In the genomic region with DNA sequence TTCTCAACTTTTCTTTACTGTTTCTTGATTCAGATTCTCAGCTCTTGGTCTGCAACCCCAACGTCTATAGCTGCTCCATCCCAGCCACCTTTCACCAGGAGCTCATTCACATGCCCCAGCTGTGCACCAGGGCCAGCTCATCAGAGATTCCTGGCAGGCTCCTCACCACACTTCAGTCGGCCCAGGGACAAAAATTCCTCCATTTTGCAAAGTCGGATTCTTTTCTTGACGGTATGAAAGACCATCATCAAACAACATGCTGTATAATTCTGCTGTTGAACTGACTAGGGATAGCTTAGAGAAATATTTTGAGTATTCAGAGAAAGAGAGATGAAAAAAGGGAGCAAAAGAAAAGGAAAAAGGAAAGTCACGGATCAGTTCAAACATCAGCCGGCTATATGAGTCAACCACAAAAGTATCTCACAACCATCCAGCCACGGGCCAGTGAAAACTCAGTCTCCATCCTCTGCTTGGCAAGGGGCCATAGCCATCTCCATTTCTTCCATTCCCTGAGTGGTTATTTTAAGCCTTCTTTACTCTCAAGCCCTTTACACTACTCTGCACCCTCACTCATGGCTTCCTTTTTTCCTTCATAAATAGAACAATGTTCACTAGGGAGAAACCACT, we compare ENCODE assay signal across 20 cellular contexts. TPM values are rescaled to one million over a fixed set of nuclear protein-coding genes. Genes with fewer than 3 reads are reported as not detected.
DNase-seq lines count a peak whose midpoint lies in the region; ATAC-seq and TF ChIP-seq lines count a peak whose summit lies in the region.
"Had no signal": no experiment of that assay in that cellular context is flagged by ENCODE, and none has a peak within 500 bp of the region (broad histone marks: within the 10 kb centered on the region; RNA-seq: fewer than 3 reads in every experiment).

No MANE protein-coding gene starts in this region.

- 78% methylated on average over 7 of the region's 7 CpGs for WGBS in esophagus muscularis mucosa

- H3K36me3 Mint-ChIP-seq in MCF 10A (ENCODE audit: insufficient read depth, unreplicated experiment): no peaks in the 10 kb centered on the region
- H3K36me3 Mint-ChIP-seq: CD4-positive, alpha-beta memory T cell; stimulated activated naive B cell treated with anti-CD40 and anti-IgM and Interleukin-4, amounts not matched to agents 10 μg/mL and 1 μg/mL and 100 μg/mL, for 72 hours; type B pancreatic cell had no signal

- no TSS peak for BruUV-seq in MCF 10A (replicated peaks; lab: Mats Ljungman, UMichigan)

- H3K27ac Mint-ChIP-seq in MCF 10A (ENCODE audit: low read depth, unreplicated experiment): no peak overlapping the region
- H3K27ac Mint-ChIP-seq: activated CD4-positive, alpha-beta T cell treated with anti-CD3 and anti-CD28 coated beads for 36 hours; CD4-positive, alpha-beta memory T cell; stimulated activated naive B cell treated with anti-CD40 and anti-IgM and Interleukin-4, amounts not matched to agents 10 μg/mL and 1 μg/mL and 100 μg/mL, for 72 hours; type B pancreatic cell had no signal

- intact Hi-C loops in MCF 10A (cut with micrococcal nuclease): no loop called here
- intact Hi-C loops in breast epithelium (cut with DNase I; ENCODE audit: low total_unique reads): no loop called here
- intact Hi-C loops in sciatic nerve (cut with DNase I): no loop called here
- intact Hi-C loops in esophagus muscularis mucosa (cut with DNase I): no loop called here

- TF ChIP-seq EP300 in esophagus muscularis mucosa (IDR thresholded peaks at IDR 0.05): no peak

- CTCF ChIA-PET in MCF 10A (lab: Yijun Ruan, JAX): interaction anchor here (0.7 kb wide), 1 partner anchor 449 kb away, joined by 3 read pairs; no protein-coding TSS in a partner anchor

- TF ChIP-seq CTCF in MCF 10A (IDR thresholded peaks at IDR 0.05; ENCODE audit: unreplicated experiment) (no peak), breast epithelium (IDR thresholded peaks at IDR 0.05) (no peak), WI38 (IDR thresholded peaks at IDR 0.05; ENCODE audit: low read depth, low read length) (no peak), foreskin keratinocyte (conservative IDR thresholded peaks at IDR 0.05) (no peak), esophagus muscularis mucosa (IDR thresholded peaks at IDR 0.05) (no peak)

- POLR2A ChIA-PET in MCF 10A (lab: Yijun Ruan, JAX): no interaction called here

- no peak overlapping the region for H3K27ac ChIP-seq in breast epithelium
- H3K27ac ChIP-seq in foreskin keratinocyte: no peak overlapping the region
- no peak overlapping the region for H3K27ac ChIP-seq in esophagus muscularis mucosa (replicated peaks in 1 of 4)
- H3K27ac ChIP-seq: 22Rv1, KMS-11, parathyroid adenoma had no signal

- peak; percentile 35 for ATAC-seq in foreskin keratinocyte
- no peak for ATAC-seq in sciatic nerve
- ATAC-seq: activated CD4-positive, alpha-beta T cell treated with anti-CD3 and anti-CD28 coated beads for 36 hours; left lobe of liver; stimulated activated naive B cell treated with anti-CD40 and anti-IgM and Interleukin-4, amounts not matched to agents 10 μg/mL and 1 μg/mL and 100 μg/mL, for 72 hours had no signal

- H3K4me1 Mint-ChIP-seq in MCF 10A (ENCODE audit: insufficient read depth, unreplicated experiment): no peaks in the 10 kb centered on the region
- H3K4me1 Mint-ChIP-seq: activated CD4-positive, alpha-beta T cell treated with anti-CD3 and anti-CD28 coated beads for 36 hours; CD4-positive, alpha-beta memory T cell; stimulated activated naive B cell treated with anti-CD40 and anti-IgM and Interleukin-4, amounts not matched to agents 10 μg/mL and 1 μg/mL and 100 μg/mL, for 72 hours had no signal

- peaks cover 0 to 1% of the 10 kb centered on the region in 2 donors for H3K4me1 ChIP-seq in breast epithelium
- H3K4me1 ChIP-seq in foreskin keratinocyte: no peaks in the 10 kb centered on the region
- no peaks in the 10 kb centered on the region for H3K4me1 ChIP-seq in esophagus muscularis mucosa
- H3K4me1 ChIP-seq: parathyroid adenoma had no signal

- H3K27me3 ChIP-seq in breast epithelium: no peaks in the 10 kb centered on the region
- no peaks in the 10 kb centered on the region for H3K27me3 ChIP-seq in foreskin keratinocyte
- H3K27me3 ChIP-seq in esophagus muscularis mucosa: no peaks in the 10 kb centered on the region

- no peaks in the 10 kb centered on the region for H3K27me3 Mint-ChIP-seq in MCF 10A (ENCODE audit: insufficient read depth, unreplicated experiment)
- H3K27me3 Mint-ChIP-seq: activated CD4-positive, alpha-beta T cell treated with anti-CD3 and anti-CD28 coated beads for 36 hours; CD4-positive, alpha-beta memory T cell; stimulated activated naive B cell treated with anti-CD40 and anti-IgM and Interleukin-4, amounts not matched to agents 10 μg/mL and 1 μg/mL and 100 μg/mL, for 72 hours; type B pancreatic cell had no signal

- DNase-seq in MCF 10A (ENCODE audit: unreplicated experiment) (peak; percentile 73), breast epithelium (ENCODE audit: low spot score in 2 of 2) (no peak), foreskin keratinocyte (no peak), sciatic nerve (ENCODE audit: low spot score) (no peak), NCI-H1694 treated with DMSO at 0.1 percent for 48 hours (lab: John Stamatoyannopoulos, UW) (no peak), esophagus muscularis mucosa (ENCODE audit: extremely low spot score) (no peak)
- no peak for DNase-seq in effector CD4-positive, alpha-beta T cell
- DNase-seq: activated CD4-positive, alpha-beta T cell treated with anti-CD3 and anti-CD28 coated beads for 36 hours; CD4-positive, alpha-beta memory T cell; DND-41; NCI-H226; SIG-M5; stimulated activated naive B cell treated with anti-CD40 and anti-IgM and Interleukin-4, amounts not matched to agents 10 μg/mL and 1 μg/mL and 100 μg/mL, for 72 hours; T-helper 9 cell had no signal

- H3K9me3 ChIP-seq in breast epithelium: no peaks in the 10 kb centered on the region
- no peaks in the 10 kb centered on the region for H3K9me3 ChIP-seq in esophagus muscularis mucosa

- TF ChIP-seq POLR2A in breast epithelium (IDR thresholded peaks at IDR 0.05): no peak
- TF ChIP-seq POLR2A in esophagus muscularis mucosa (IDR thresholded peaks at IDR 0.05; ENCODE audit: low read depth): no peak

- no peaks in the 10 kb centered on the region for H3K9me3 Mint-ChIP-seq in MCF 10A (ENCODE audit: unreplicated experiment)
- H3K9me3 Mint-ChIP-seq: CD4-positive, alpha-beta memory T cell; stimulated activated naive B cell treated with anti-CD40 and anti-IgM and Interleukin-4, amounts not matched to agents 10 μg/mL and 1 μg/mL and 100 μg/mL, for 72 hours had no signal

- H3K4me3 Mint-ChIP-seq in MCF 10A (ENCODE audit: unreplicated experiment): no peak overlapping the region
- H3K4me3 Mint-ChIP-seq: activated CD4-positive, alpha-beta T cell treated with anti-CD3 and anti-CD28 coated beads for 36 hours; CD4-positive, alpha-beta memory T cell; stimulated activated naive B cell treated with anti-CD40 and anti-IgM and Interleukin-4, amounts not matched to agents 10 μg/mL and 1 μg/mL and 100 μg/mL, for 72 hours; type B pancreatic cell had no signal

- no peak overlapping the region for H3K4me3 ChIP-seq in breast epithelium
- peak overlapping the region; percentile 42 for H3K4me3 ChIP-seq in WI38 (ENCODE audit: low read depth, low read length)
- H3K4me3 ChIP-seq in esophagus muscularis mucosa: no peak overlapping the region

- H3K36me3 ChIP-seq in breast epithelium: no peaks in the 10 kb centered on the region
- H3K36me3 ChIP-seq in esophagus muscularis mucosa: no peaks in the 10 kb centered on the region

RNA-seq across cellular contexts. Expression of a gene that starts 14.1 kb away (rescaled TPM):
- total RNA-seq in MCF 10A (2022) (not detected in 2 replicates), breast epithelium (1 to 10 TPM in 2 of 3 donors, not detected in 1; 1.3 to 7.2 TPM), foreskin keratinocyte (not detected in 2 replicates), sciatic nerve (not detected), esophagus muscularis mucosa (under 1 TPM in 1 of 4 donors, not detected in 3; 0.33 TPM)
- polyA plus RNA-seq in foreskin keratinocyte: not detected in 2 replicates
- total RNA-seq: activated CD4-positive, alpha-beta T cell treated with anti-CD3 and anti-CD28 coated beads for 36 hours; CD4-positive, alpha-beta memory T cell; left lobe of liver had no signal
- polyA plus RNA-seq: CD4-positive, alpha-beta memory T cell had no signal
